In the genomic region with DNA sequence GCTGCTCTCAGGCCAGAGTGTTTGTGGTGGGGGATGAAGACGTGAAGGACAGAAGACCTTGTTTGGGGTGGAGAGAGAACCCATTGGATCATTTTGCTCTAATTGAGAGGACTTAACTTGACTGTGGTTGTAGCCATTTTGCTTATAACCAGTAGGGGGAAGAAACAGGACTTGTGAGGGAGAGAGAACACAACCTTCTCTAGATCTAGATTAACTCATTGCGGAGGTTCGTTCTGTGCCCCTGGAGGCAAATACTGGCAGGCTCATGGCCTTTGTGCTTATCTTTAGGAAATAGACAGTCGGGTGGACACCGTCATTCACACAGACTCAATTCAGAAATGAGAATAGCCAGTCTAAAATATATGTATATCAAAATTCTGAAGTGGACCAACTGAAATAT, we compare ENCODE assay signal across 23 cellular contexts.
"Had no signal": no experiment of that assay in that cellular context is flagged by ENCODE, and none has a peak within 500 bp of the region (broad histone marks: within the 10 kb centered on the region; RNA-seq: fewer than 3 reads in every experiment).

No MANE protein-coding gene starts in this region.

- H3K4me1 ChIP-seq: ascending aorta, gastrocnemius medialis, prostate gland, transverse colon had no signal

- H3K4me2 ChIP-seq: smooth muscle cell had no signal

- H3K4me3 ChIP-seq: ascending aorta, gastrocnemius medialis, prostate gland, smooth muscle cell, transverse colon had no signal

- ATAC-seq: effector memory CD8-positive, alpha-beta T cell; gastrocnemius medialis; left ventricle myocardium superior; natural killer cell treated with Interleukin-12 subunit alpha and Interleukin-12 subunit beta and Interleukin-15 and Interleukin-18, amount 100 ng/mL, for 72 hours; right cardiac atrium had no signal

- H3K27ac Mint-ChIP-seq: activated CD4-positive, alpha-beta memory T cell treated with anti-CD3 and anti-CD28 coated beads, Interleukin-2, amount 10 ng/mL, durations not matched to agents 7 days and 5 days; activated naive CD4-positive, alpha-beta T cell treated with anti-CD3 and anti-CD28 coated beads, Interleukin-2, amount 10 ng/mL, durations not matched to agents 7 days and 5 days; activated T-cell treated with anti-CD3 and anti-CD28 coated beads, Interleukin-2, amount 50 U/mL, for 24 hours; effector memory CD8-positive, alpha-beta T cell; memory B cell; natural killer cell treated with Interleukin-12 subunit alpha and Interleukin-12 subunit beta and Interleukin-15 and Interleukin-18, amount 100 ng/mL, for 72 hours had no signal

- H3K27ac ChIP-seq: ascending aorta, epithelial cell of prostate, gastrocnemius medialis, prostate gland, transverse colon, VCaP had no signal

- H3K9me3 Mint-ChIP-seq: activated naive CD4-positive, alpha-beta T cell treated with anti-CD3 and anti-CD28 coated beads, Interleukin-2, amount 10 ng/mL, durations not matched to agents 7 days and 5 days; activated T-cell treated with anti-CD3 and anti-CD28 coated beads, Interleukin-2, amount 50 U/mL, for 24 hours had no signal

- H3K27me3 Mint-ChIP-seq: activated CD4-positive, alpha-beta memory T cell treated with anti-CD3 and anti-CD28 coated beads, Interleukin-2, amount 10 ng/mL, durations not matched to agents 7 days and 5 days; activated naive CD4-positive, alpha-beta T cell treated with anti-CD3 and anti-CD28 coated beads, Interleukin-2, amount 10 ng/mL, durations not matched to agents 7 days and 5 days; effector memory CD8-positive, alpha-beta T cell had no signal

- H3K4me1 Mint-ChIP-seq: activated CD4-positive, alpha-beta memory T cell treated with anti-CD3 and anti-CD28 coated beads, Interleukin-2, amount 10 ng/mL, durations not matched to agents 7 days and 5 days; activated naive CD4-positive, alpha-beta T cell treated with anti-CD3 and anti-CD28 coated beads, Interleukin-2, amount 10 ng/mL, durations not matched to agents 7 days and 5 days; memory B cell; T-cell had no signal

- H3K36me3 Mint-ChIP-seq: activated naive CD4-positive, alpha-beta T cell treated with anti-CD3 and anti-CD28 coated beads, Interleukin-2, amount 10 ng/mL, durations not matched to agents 7 days and 5 days; memory B cell; natural killer cell treated with Interleukin-12 subunit alpha and Interleukin-12 subunit beta and Interleukin-15 and Interleukin-18, amount 100 ng/mL, for 72 hours; T-cell had no signal

- H3K27me3 ChIP-seq: ascending aorta, gastrocnemius medialis, transverse colon had no signal

- DNase-seq: activated CD4-positive, alpha-beta memory T cell treated with anti-CD3 and anti-CD28 coated beads, Interleukin-2, amount 10 ng/mL, durations not matched to agents 7 days and 5 days; activated CD4-positive, alpha-beta T cell treated with anti-CD3 and anti-CD28 coated beads for 4 hours; activated naive CD4-positive, alpha-beta T cell treated with anti-CD3 and anti-CD28 coated beads, Interleukin-2, amount 10 ng/mL, durations not matched to agents 7 days and 5 days; activated T-cell treated with anti-CD3 and anti-CD28 coated beads, Interleukin-2, amount 50 U/mL, for 24 hours; dermis blood vessel endothelial cell; effector memory CD8-positive, alpha-beta T cell; gastrocnemius medialis; kidney; left ventricle myocardium superior; right cardiac atrium; stimulated activated CD4-positive, alpha-beta T cell treated with anti-CD3 and anti-CD28 coated beads, Interleukin-4, amount 100 ng/mL, for 4 hours; stimulated activated CD8-positive, alpha-beta memory T cell treated with anti-CD3 and anti-CD28 coated beads, Interleukin-4, amount 100 ng/mL, for 48 hours; stimulated activated naive CD4-positive, alpha-beta T cell treated with Interleukin-2 at 50 U/mL for 16 hours; T-cell; T-helper 9 cell; transverse colon had no signal

- H3K9me3 ChIP-seq: ascending aorta, gastrocnemius medialis, prostate gland, transverse colon had no signal

- H3K4me3 Mint-ChIP-seq: activated CD4-positive, alpha-beta memory T cell treated with anti-CD3 and anti-CD28 coated beads, Interleukin-2, amount 10 ng/mL, durations not matched to agents 7 days and 5 days; activated naive CD4-positive, alpha-beta T cell treated with anti-CD3 and anti-CD28 coated beads, Interleukin-2, amount 10 ng/mL, durations not matched to agents 7 days and 5 days; activated T-cell treated with anti-CD3 and anti-CD28 coated beads, Interleukin-2, amount 50 U/mL, for 24 hours; effector memory CD8-positive, alpha-beta T cell; memory B cell; natural killer cell treated with Interleukin-12 subunit alpha and Interleukin-12 subunit beta and Interleukin-15 and Interleukin-18, amount 100 ng/mL, for 72 hours had no signal

- H3K36me3 ChIP-seq: ascending aorta, gastrocnemius medialis, prostate gland, transverse colon had no signal
